ENCODE assay signal across 20 cellular contexts in the genomic region with DNA sequence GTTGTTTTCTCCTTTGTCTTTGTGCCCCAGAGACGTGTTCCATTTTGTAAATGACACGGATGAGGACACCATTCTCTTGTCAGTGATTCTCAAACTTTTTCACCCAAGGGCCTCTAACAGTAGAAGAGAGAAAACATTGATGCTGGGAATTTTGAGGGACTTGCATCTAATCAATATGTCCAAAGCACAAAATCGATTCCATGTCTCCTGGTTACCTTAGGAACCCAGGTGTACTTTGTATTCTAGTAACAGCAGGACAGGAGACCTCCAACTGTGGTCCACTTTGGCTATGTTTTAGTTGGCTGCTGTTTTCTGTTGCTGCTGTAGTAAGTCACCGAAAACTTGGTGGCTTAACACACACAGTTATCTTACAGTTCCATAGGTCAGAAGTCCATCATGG.
"Had no signal": no experiment of that assay in that cellular context is flagged by ENCODE, and none has a peak within 500 bp of the region (broad histone marks: within the 10 kb centered on the region; RNA-seq: fewer than 3 reads in every experiment).

No MANE protein-coding gene starts in this region.

- DNase-seq: KBM-7, NCI-H1048, NCI-H1105, NCI-H1417, NCI-H1436 treated with DMSO at 0.1 percent for 48 hours, NCI-H187, NCI-H2029, NCI-H2081 treated with DMSO at 0.1 percent for 48 hours, NCI-H2171, NCI-H226, NCI-H446, NCI-H510A, NCI-H524 treated with DMSO at 0.1 percent for 48 hours, NCI-H69, NCI-H774, SHP77, SK-N-SH, SW 1271 had no signal

- H3K27me3 Mint-ChIP-seq: IgD-negative memory B cell had no signal

- H3K27ac ChIP-seq: RWPE1 had no signal

- H3K9ac ChIP-seq: SK-N-SH had no signal

- H3K9me3 ChIP-seq: SK-N-SH had no signal

- H3K9me2 ChIP-seq: SK-N-SH had no signal

- H3K4me2 ChIP-seq: SK-N-SH had no signal
